In the genomic region with DNA sequence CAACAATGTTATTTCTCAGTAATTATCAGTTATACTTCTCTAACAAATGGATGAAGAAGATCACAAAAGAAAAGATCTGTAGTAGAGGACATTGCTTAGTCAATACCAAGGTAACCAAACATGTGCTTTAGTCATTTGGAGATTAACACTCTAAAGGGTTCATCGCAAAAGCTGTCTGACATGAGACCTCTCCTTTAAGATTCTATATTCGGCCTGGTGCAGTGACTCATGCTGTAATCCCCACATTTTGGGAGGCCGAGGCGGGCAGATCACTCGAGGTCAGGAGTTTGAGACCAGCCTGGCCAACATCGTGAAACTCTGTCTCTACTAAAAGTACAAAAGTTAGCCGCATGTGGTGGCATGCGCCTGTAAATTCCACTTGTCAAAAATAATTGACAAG, we compare ENCODE assay signal across 14 cellular contexts. TPM values are rescaled to one million over a fixed set of nuclear protein-coding genes. Genes with fewer than 3 reads are reported as not detected.
DNase-seq lines count a peak whose midpoint lies in the region; ATAC-seq lines count a peak whose summit lies in the region.
"Had no signal": no experiment of that assay in that cellular context is flagged by ENCODE, and none has a peak within 500 bp of the region (broad histone marks: within the 10 kb centered on the region; RNA-seq: fewer than 3 reads in every experiment).

No MANE protein-coding gene starts in this region.

- H3K27me3 Mint-ChIP-seq in activated CD4-positive, alpha-beta T cell treated with anti-CD3 and anti-CD28 coated beads for 36 hours = no peaks in the 10 kb centered on the region
- H3K27me3 Mint-ChIP-seq in stimulated activated naive CD8-positive, alpha-beta T cell treated with anti-CD3 and anti-CD28 coated beads, Interleukin-15, Interleukin-2, amounts not matched to agents 100 ng/mL and 50 ng/mL, for 24 hours = no peaks in the 10 kb centered on the region

- no peaks in the 10 kb centered on the region for H3K9me3 Mint-ChIP-seq in activated CD4-positive, alpha-beta T cell treated with anti-CD3 and anti-CD28 coated beads for 36 hours (ENCODE audit: low read depth)
- no peaks in the 10 kb centered on the region for H3K9me3 Mint-ChIP-seq in stimulated activated naive CD8-positive, alpha-beta T cell treated with anti-CD3 and anti-CD28 coated beads, Interleukin-15, Interleukin-2, amounts not matched to agents 100 ng/mL and 50 ng/mL, for 24 hours
- H3K9me3 Mint-ChIP-seq in stimulated activated effector memory CD8-positive, alpha-beta T cell treated with anti-CD3 and anti-CD28 coated beads, Interleukin-12 subunit alpha, Interleukin-12 subunit beta, amount 100 ng/mL, for 72 hours = no peaks in the 10 kb centered on the region

- CTCF ChIA-PET in activated CD4-positive, alpha-beta T cell treated with anti-CD3 and anti-CD28 coated beads for 36 hours (lab: Charles Lee) = no interaction called here

- H3K4me1 Mint-ChIP-seq in activated CD4-positive, alpha-beta T cell treated with anti-CD3 and anti-CD28 coated beads for 36 hours = peaks cover 4% of the 10 kb centered on the region
- peaks cover 18% of the 10 kb centered on the region for H3K4me1 Mint-ChIP-seq in stimulated activated naive CD8-positive, alpha-beta T cell treated with anti-CD3 and anti-CD28 coated beads, Interleukin-15, Interleukin-2, amounts not matched to agents 100 ng/mL and 50 ng/mL, for 24 hours (ENCODE audit: low read depth)
- H3K4me1 Mint-ChIP-seq in stimulated activated effector memory CD8-positive, alpha-beta T cell treated with anti-CD3 and anti-CD28 coated beads, Interleukin-12 subunit alpha, Interleukin-12 subunit beta, amount 100 ng/mL, for 72 hours = peaks cover 38% of the 10 kb centered on the region

- no peak overlapping the region for H3K4me3 Mint-ChIP-seq in activated CD4-positive, alpha-beta T cell treated with anti-CD3 and anti-CD28 coated beads for 36 hours
- no peak overlapping the region for H3K4me3 Mint-ChIP-seq in stimulated activated naive CD8-positive, alpha-beta T cell treated with anti-CD3 and anti-CD28 coated beads, Interleukin-15, Interleukin-2, amounts not matched to agents 100 ng/mL and 50 ng/mL, for 24 hours
- no peak overlapping the region for H3K4me3 Mint-ChIP-seq in stimulated activated effector memory CD8-positive, alpha-beta T cell treated with anti-CD3 and anti-CD28 coated beads, Interleukin-12 subunit alpha, Interleukin-12 subunit beta, amount 100 ng/mL, for 72 hours

- H3K36me3 Mint-ChIP-seq in activated CD4-positive, alpha-beta T cell treated with anti-CD3 and anti-CD28 coated beads for 36 hours (ENCODE audit: low read depth) = peaks cover 14% of the 10 kb centered on the region
- H3K36me3 Mint-ChIP-seq in stimulated activated naive CD8-positive, alpha-beta T cell treated with anti-CD3 and anti-CD28 coated beads, Interleukin-15, Interleukin-2, amounts not matched to agents 100 ng/mL and 50 ng/mL, for 24 hours (ENCODE audit: low read depth) = peaks cover 18% of the 10 kb centered on the region
- peaks cover 43% of the 10 kb centered on the region for H3K36me3 Mint-ChIP-seq in stimulated activated effector memory CD8-positive, alpha-beta T cell treated with anti-CD3 and anti-CD28 coated beads, Interleukin-12 subunit alpha, Interleukin-12 subunit beta, amount 100 ng/mL, for 72 hours

- no peak overlapping the region for H3K27ac Mint-ChIP-seq in activated CD4-positive, alpha-beta T cell treated with anti-CD3 and anti-CD28 coated beads for 36 hours
- peak overlapping the region; percentile 30 for H3K27ac Mint-ChIP-seq in stimulated activated naive CD8-positive, alpha-beta T cell treated with anti-CD3 and anti-CD28 coated beads, Interleukin-15, Interleukin-2, amounts not matched to agents 100 ng/mL and 50 ng/mL, for 24 hours
- peak overlapping the region; percentile 82 for H3K27ac Mint-ChIP-seq in stimulated activated effector memory CD8-positive, alpha-beta T cell treated with anti-CD3 and anti-CD28 coated beads, Interleukin-12 subunit alpha, Interleukin-12 subunit beta, amount 100 ng/mL, for 72 hours

- intact Hi-C loops in activated CD4-positive, alpha-beta T cell treated with anti-CD3 and anti-CD28 coated beads for 36 hours (cut with DNase I, micrococcal nuclease) = no loop called here

- ATAC-seq in activated CD4-positive, alpha-beta T cell treated with anti-CD3 and anti-CD28 coated beads for 36 hours = peak; percentile 35
- no peak for ATAC-seq in stimulated activated naive CD8-positive, alpha-beta T cell treated with anti-CD3 and anti-CD28 coated beads, Interleukin-15, Interleukin-2, amounts not matched to agents 100 U/mL and 50 U/mL, for 24 hours
- ATAC-seq in HG03175 (IDR thresholded peaks at IDR 0.05; ENCODE audit: unreplicated experiment) = peak; percentile 38
- ATAC-seq in stimulated activated effector memory CD8-positive, alpha-beta T cell treated with anti-CD3 and anti-CD28 coated beads, Interleukin-12 subunit alpha, Interleukin-12 subunit beta, amount 100 ng/mL, for 72 hours = peak; percentile 87
- no peak for ATAC-seq in GM18502 (IDR thresholded peaks at IDR 0.05; ENCODE audit: poor library complexity, unreplicated experiment)
- no peak for ATAC-seq in HG03135 (IDR thresholded peaks at IDR 0.05; ENCODE audit: unreplicated experiment)
- ATAC-seq: HCT116 had no signal

- DNase-seq in activated CD4-positive, alpha-beta T cell treated with anti-CD3 and anti-CD28 coated beads for 36 hours = no peak
- DNase-seq in activated CD4-positive, alpha-beta T cell treated with anti-CD3 and anti-CD28 coated beads, Interleukin-2, amount 50 U/mL, for 1 hour = no peak
- no peak for DNase-seq in stimulated activated naive CD8-positive, alpha-beta T cell treated with anti-CD3 and anti-CD28 coated beads, Interleukin-15, Interleukin-2, amounts not matched to agents 100 U/mL and 50 U/mL, for 24 hours
- peak in 1 of 2 donors; percentile 60 for DNase-seq in stimulated activated effector memory CD8-positive, alpha-beta T cell treated with anti-CD3 and anti-CD28 coated beads, Interleukin-12 subunit alpha, Interleukin-12 subunit beta, amount 100 ng/mL, for 72 hours (ENCODE audit: low spot score in 2 of 2)
- DNase-seq: 8988T, AML-193, DMS53, GM23248 had no signal

- POLR2A ChIA-PET in activated CD4-positive, alpha-beta T cell treated with anti-CD3 and anti-CD28 coated beads for 36 hours (lab: Charles Lee) = no interaction called here

RNA-seq across cellular contexts. Expression of a gene that starts 18.3 kb away (rescaled TPM):
- total RNA-seq in activated CD4-positive, alpha-beta T cell treated with anti-CD3 and anti-CD28 coated beads for 36 hours = not detected
- total RNA-seq: GM23248, K562 had no signal

Comparison
In these comparisons a context has a peak if more than half of its experiments do, and no peak if none do; other contexts are left out.
1. ATAC-seq: peak in activated CD4-positive, alpha-beta T cell treated with anti-CD3 and anti-CD28 coated beads for 36 hours (single experiment), HG03175 (single experiment) and stimulated activated effector memory CD8-positive, alpha-beta T cell treated with anti-CD3 and anti-CD28 coated beads, Interleukin-12 subunit alpha, Interleukin-12 subunit beta, amount 100 ng/mL, for 72 hours (single experiment); none in stimulated activated naive CD8-positive, alpha-beta T cell treated with anti-CD3 and anti-CD28 coated beads, Interleukin-15, Interleukin-2, amounts not matched to agents 100 U/mL and 50 U/mL, for 24 hours (single experiment), GM18502 (single experiment) and HG03135 (single experiment).